33 cellular contexts compared by ENCODE assay signal in genomic region chr2:212107014-212107413, GRCh38.
DNase-seq lines count a peak whose midpoint lies in the region; FAIRE-seq and TF ChIP-seq lines count a peak whose summit lies in the region.
"Had no signal": no experiment of that assay in that cellular context is flagged by ENCODE, and none has a peak within 500 bp of the region (broad histone marks: within the 10 kb centered on the region; RNA-seq: fewer than 3 reads in every experiment).

No MANE protein-coding gene starts in this region.

- H3K27ac Mint-ChIP-seq in endodermal cell = no peak overlapping the region
- H3K27ac Mint-ChIP-seq: B cell; CD14-positive monocyte; CD4-positive, alpha-beta memory T cell; CD4-positive, alpha-beta T cell; CD4-positive, CD25-positive, alpha-beta regulatory T cell; CD8-positive, alpha-beta memory T cell; CD8-positive, alpha-beta T cell had no signal

- H3K4me3 Mint-ChIP-seq in endodermal cell = no peak overlapping the region
- H3K4me3 Mint-ChIP-seq: B cell; CD14-positive monocyte; CD4-positive, alpha-beta memory T cell; CD4-positive, alpha-beta T cell; CD4-positive, CD25-positive, alpha-beta regulatory T cell; CD8-positive, alpha-beta memory T cell; CD8-positive, alpha-beta T cell had no signal

- FAIRE-seq in kidney (lab: Jason Lieb, UNC) = no peak
- FAIRE-seq: A204.1, A549, D721Med had no signal

- TF ChIP-seq CTCF in endodermal cell (conservative IDR thresholded peaks at IDR 0.05) (no peak), kidney (IDR thresholded peaks at IDR 0.05; ENCODE audit: borderline replicate concordance, extremely low read depth, insufficient read depth) (no peak), spleen (IDR thresholded peaks at IDR 0.05 in 8 of 11, conservative IDR thresholded peaks at IDR 0.05 in 3 of 11) (no peak)

- H3K9me3 Mint-ChIP-seq in endodermal cell = peaks cover 27% of the 10 kb centered on the region

- H3K4me1 ChIP-seq in endodermal cell (ENCODE audit: control insufficient read depth, insufficient read depth, low read length) (peaks cover 4% of the 10 kb centered on the region), kidney (ENCODE audit: control insufficient read depth in 1 of 2, insufficient read depth in 1 of 2, low read depth in 1 of 2, low read length in 2 of 2) (no peaks in the 10 kb centered on the region), spleen (no peaks in the 10 kb centered on the region)
- H3K4me1 ChIP-seq: A549; BLaER1; BLaER1 treated with 17β-estradiol and CSF1 and Interleukin-3, amounts not matched to agents 10 nM and 100 nM; Caco-2 had no signal

- peak overlapping the region; percentile 32 for H3K4me3 ChIP-seq in endodermal cell (ENCODE audit: low read length)
- no peak overlapping the region for H3K4me3 ChIP-seq in kidney (ENCODE audit: low read length in 2 of 2)
- H3K4me3 ChIP-seq in spleen = no peak overlapping the region
- H3K4me3 ChIP-seq: A549; BLaER1; BLaER1 treated with 17β-estradiol and CSF1 and Interleukin-3, amounts not matched to agents 10 nM and 100 nM had no signal

- no peak for TF ChIP-seq POLR2A in spleen (IDR thresholded peaks at IDR 0.05)

- peaks cover 10% of the 10 kb centered on the region for H3K36me3 Mint-ChIP-seq in endodermal cell (ENCODE audit: low read depth)
- H3K36me3 Mint-ChIP-seq: CD14-positive monocyte; CD4-positive, alpha-beta memory T cell; CD4-positive, CD25-positive, alpha-beta regulatory T cell; CD8-positive, alpha-beta memory T cell; CD8-positive, alpha-beta T cell had no signal

- H3K9ac ChIP-seq in endodermal cell (ENCODE audit: extremely low read depth, low read length, poor library complexity, severe bottlenecking) (no peak overlapping the region), kidney (ENCODE audit: low read length in 2 of 2) (no peak overlapping the region)
- H3K9ac ChIP-seq: BLaER1; BLaER1 treated with 17β-estradiol and CSF1 and Interleukin-3, amounts not matched to agents 10 nM and 100 nM had no signal

- H3K36me3 ChIP-seq in endodermal cell (ENCODE audit: control insufficient read depth, insufficient read depth, low read length) (no peaks in the 10 kb centered on the region), kidney (ENCODE audit: control insufficient read depth in 1 of 2, insufficient read depth in 2 of 2, low read length in 2 of 2) (no peaks in the 10 kb centered on the region), spleen (no peaks in the 10 kb centered on the region)
- H3K36me3 ChIP-seq: BE2C; BLaER1; BLaER1 treated with 17β-estradiol and CSF1 and Interleukin-3, amounts not matched to agents 10 nM and 100 nM had no signal

- H3K27me3 ChIP-seq in endodermal cell (ENCODE audit: control insufficient read depth, insufficient read depth, low read length, poor library complexity, severe bottlenecking) (no peaks in the 10 kb centered on the region), spleen (replicated peaks in 1 of 7) (no peaks in the 10 kb centered on the region)
- H3K27me3 ChIP-seq: BE2C; BLaER1; BLaER1 treated with 17β-estradiol and CSF1 and Interleukin-3, amounts not matched to agents 10 nM and 100 nM had no signal

- DNase-seq in endodermal cell (no peak), kidney (peak; percentile 22), spleen (peak; percentile 54), GM03348 (ENCODE audit: low spot score) (no peak), COR-L47 (lab: John Stamatoyannopoulos, UW) (no peak), DMS153 (lab: John Stamatoyannopoulos, UW) (no peak)
- DNase-seq: 8988T; ACHN; AML-193; BE2C; C1 segment of cervical spinal cord; Caco-2; Calu3; CD4-positive, alpha-beta memory T cell; CD4-positive, alpha-beta T cell; CD4-positive, CD25-positive, alpha-beta regulatory T cell; CD8-positive, alpha-beta memory T cell; CD8-positive, alpha-beta T cell; DMS 273 treated with DMSO at 0.1 percent for 48 hours; DMS53; DMS79; DMS79 treated with DMSO at 0.1 percent for 48 hours; DND-41; EL had no signal

- peaks cover 19% of the 10 kb centered on the region for H3K4me1 Mint-ChIP-seq in endodermal cell
- H3K4me1 Mint-ChIP-seq: B cell; CD14-positive monocyte; CD4-positive, alpha-beta memory T cell; CD4-positive, CD25-positive, alpha-beta regulatory T cell; CD8-positive, alpha-beta memory T cell had no signal

- no peak overlapping the region for H3K27ac ChIP-seq in endodermal cell (ENCODE audit: low read depth, low read length)
- no peak overlapping the region for H3K27ac ChIP-seq in kidney (ENCODE audit: low read depth in 2 of 2, low read length in 2 of 2)
- H3K27ac ChIP-seq in spleen = no peak overlapping the region
- H3K27ac ChIP-seq: 22Rv1; A549; BLaER1; BLaER1 treated with 17β-estradiol and CSF1 and Interleukin-3, amounts not matched to agents 10 nM and 100 nM; C4-2B had no signal

- intact Hi-C loops in kidney (cut with DNase I) (no loop called here), spleen (cut with DNase I; ENCODE audit: low total_unique reads) (no loop called here)

- 88% methylated on average over 2 of the region's 2 CpGs; no CpG with 5 or more reads in 1 of the 2 experiments for WGBS in endodermal cell (ENCODE audit: insufficient coverage in 1 of 2, insufficient read length in 1 of 2), 2 experiments
- 63 to 80% (median 72%) methylated on average over 2 of the region's 2 CpGs for WGBS in spleen, 5 donors

- H3K9me3 ChIP-seq in endodermal cell (ENCODE audit: control insufficient read depth, low read length) = peaks cover 31% of the 10 kb centered on the region
- no peaks in the 10 kb centered on the region for H3K9me3 ChIP-seq in kidney (ENCODE audit: control insufficient read depth in 1 of 2, low read length in 2 of 2)
- peaks cover 0 to 12% (median 8%) of the 10 kb centered on the region in 8 donors for H3K9me3 ChIP-seq in spleen
- H3K9me3 ChIP-seq: A549, BE2C had no signal

- H3K27me3 Mint-ChIP-seq in endodermal cell (ENCODE audit: insufficient read depth) = no peaks in the 10 kb centered on the region
- H3K27me3 Mint-ChIP-seq: B cell; CD4-positive, alpha-beta memory T cell; CD4-positive, alpha-beta T cell; CD4-positive, CD25-positive, alpha-beta regulatory T cell; CD8-positive, alpha-beta memory T cell had no signal

Comparison
In these comparisons a context has a peak if more than half of its experiments do, and no peak if none do; other contexts are left out.
1. DNase-seq: peak in kidney (single experiment) and spleen (single experiment); none in endodermal cell (single experiment), GM03348 (single experiment), COR-L47 (single experiment) and DMS153 (single experiment).